13 cellular contexts compared by ENCODE assay signal in the genomic region with DNA sequence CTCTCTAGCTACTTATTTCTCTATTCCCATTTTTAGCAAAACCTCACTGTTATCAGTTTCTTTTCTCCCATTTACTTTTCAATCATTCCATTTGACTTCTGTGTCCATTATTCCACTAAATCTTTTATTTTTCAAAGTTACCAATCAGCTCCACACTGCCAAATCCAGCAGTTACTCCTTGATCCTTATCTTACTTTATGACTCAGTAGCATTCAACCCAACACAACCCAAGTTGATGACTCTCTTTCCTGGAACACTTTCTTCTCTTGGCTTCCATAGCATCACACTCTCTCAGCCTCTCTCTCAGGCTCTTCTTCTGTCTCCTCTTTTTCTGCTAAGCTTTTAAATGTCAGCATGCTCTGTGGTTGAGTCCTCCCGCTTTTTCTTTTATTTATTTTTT. TPM values are rescaled to one million over a fixed set of nuclear protein-coding genes. Genes with fewer than 3 reads are reported as not detected.
DNase-seq lines count a peak whose midpoint lies in the region; ATAC-seq and TF ChIP-seq lines count a peak whose summit lies in the region.
"Had no signal": no experiment of that assay in that cellular context is flagged by ENCODE, and none has a peak within 500 bp of the region (broad histone marks: within the 10 kb centered on the region; RNA-seq: fewer than 3 reads in every experiment).

No MANE protein-coding gene starts in this region.

- no peak for ATAC-seq in GM19463 (IDR thresholded peaks at IDR 0.05; ENCODE audit: unreplicated experiment)
- ATAC-seq in HG02970 (IDR thresholded peaks at IDR 0.05; ENCODE audit: low FRiP score, unreplicated experiment): no peak
- no peak for ATAC-seq in GM21717 (IDR thresholded peaks at IDR 0.05; ENCODE audit: unreplicated experiment)

- peak overlapping the region; percentile 3 for H3K27ac Mint-ChIP-seq in activated naive CD8-positive, alpha-beta T cell treated with anti-CD3 and anti-CD28 coated beads for 36 hours
- H3K27ac Mint-ChIP-seq: nephron had no signal

- peak; percentile 47 for DNase-seq in AG10803 (ENCODE audit: low read depth)
- peak; percentile 65 for DNase-seq in ELR (ENCODE audit: low read depth)
- DNase-seq in activated naive CD8-positive, alpha-beta T cell treated with anti-CD3 and anti-CD28 coated beads for 36 hours: no peak
- peak; percentile 76 for DNase-seq in iris pigment epithelial cell (ENCODE audit: low read depth)
- no peak for DNase-seq in iPS-NIHi7 (ENCODE audit: extremely low spot score)
- DNase-seq: left cardiac atrium, sigmoid colon, stomach had no signal

- no peak for TF ChIP-seq CTCF in AG10803 (conservative IDR thresholded peaks at IDR 0.05; ENCODE audit: low read length)

- no peak overlapping the region for H3K4me3 ChIP-seq in AG10803 (ENCODE audit: low read length)
- H3K4me3 ChIP-seq: sigmoid colon, SK-N-MC, stomach had no signal

- H3K4me3 Mint-ChIP-seq in activated naive CD8-positive, alpha-beta T cell treated with anti-CD3 and anti-CD28 coated beads for 36 hours: no peak overlapping the region
- H3K4me3 Mint-ChIP-seq: nephron had no signal

- peaks cover 8% of the 10 kb centered on the region for H3K9me3 Mint-ChIP-seq in activated naive CD8-positive, alpha-beta T cell treated with anti-CD3 and anti-CD28 coated beads for 36 hours
- H3K9me3 Mint-ChIP-seq: nephron had no signal

- H3K4me1 Mint-ChIP-seq in activated naive CD8-positive, alpha-beta T cell treated with anti-CD3 and anti-CD28 coated beads for 36 hours: peaks cover 76% of the 10 kb centered on the region
- H3K4me1 Mint-ChIP-seq: nephron had no signal

- no peaks in the 10 kb centered on the region for H3K27me3 Mint-ChIP-seq in activated naive CD8-positive, alpha-beta T cell treated with anti-CD3 and anti-CD28 coated beads for 36 hours

- peaks cover 72% of the 10 kb centered on the region for H3K36me3 Mint-ChIP-seq in activated naive CD8-positive, alpha-beta T cell treated with anti-CD3 and anti-CD28 coated beads for 36 hours

RNA-seq across cellular contexts. Expression of a gene that starts 36.3 kb away (rescaled TPM):
- total RNA-seq in activated naive CD8-positive, alpha-beta T cell treated with anti-CD3 and anti-CD28 coated beads for 36 hours: 10 to 100 TPM; 42.7 to 46.6 TPM

Comparison
In these comparisons a context has a peak if more than half of its experiments do, and no peak if none do; other contexts are left out.
1. DNase-seq: peak in AG10803 (single experiment), ELR (single experiment) and iris pigment epithelial cell (single experiment); none in activated naive CD8-positive, alpha-beta T cell treated with anti-CD3 and anti-CD28 coated beads for 36 hours (single experiment) and iPS-NIHi7 (single experiment).